Comparison of ENCODE assay signal across 14 cellular contexts in the genomic region with DNA sequence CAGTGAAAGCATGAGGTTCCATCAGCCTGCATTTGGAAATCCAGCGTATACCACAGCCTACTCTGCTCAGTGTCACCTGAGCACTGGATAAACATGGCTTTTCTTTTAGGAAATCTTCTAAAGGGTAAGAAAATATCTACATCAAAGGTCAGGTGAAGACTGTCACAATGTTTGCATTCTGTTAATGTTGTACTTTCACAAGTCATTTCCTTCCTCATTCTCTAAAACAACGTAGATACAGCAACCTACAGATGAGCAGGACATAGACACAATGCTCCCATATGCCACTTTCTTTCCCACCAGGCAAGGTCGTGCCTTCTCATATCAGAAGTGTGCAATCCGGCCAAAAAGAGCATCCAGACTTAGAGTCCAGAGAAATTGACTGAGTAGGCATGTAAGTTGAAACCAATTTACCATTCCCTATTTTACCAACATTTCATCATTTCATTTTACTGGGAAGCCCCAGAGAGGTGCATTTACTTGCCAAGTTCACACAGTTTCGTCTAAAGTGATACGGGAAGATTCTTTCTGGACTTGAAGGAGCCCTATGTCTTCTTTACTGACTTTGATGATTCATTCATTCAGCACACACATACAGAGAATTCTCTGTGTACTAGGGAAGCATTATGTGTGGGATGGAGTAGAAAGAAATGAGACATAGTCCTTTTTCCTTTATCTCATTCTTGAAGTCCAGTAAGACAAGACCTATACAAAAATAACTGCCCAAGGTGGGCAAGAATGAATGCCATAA. TPM values are rescaled to one million over a fixed set of nuclear protein-coding genes. Genes with fewer than 3 reads are reported as not detected.
DNase-seq lines count a peak whose midpoint lies in the region; ATAC-seq, FAIRE-seq and TF ChIP-seq lines count a peak whose summit lies in the region.
"Had no signal": no experiment of that assay in that cellular context is flagged by ENCODE, and none has a peak within 500 bp of the region (broad histone marks: within the 10 kb centered on the region; RNA-seq: fewer than 3 reads in every experiment).

No MANE protein-coding gene starts in this region.

- H3K27ac ChIP-seq in sigmoid colon: peak overlapping the region in 3 of 4 donors; percentile 74 to 81 (median 74)
- H3K27ac ChIP-seq: brain microvascular endothelial cell, tibial artery had no signal

- TF ChIP-seq EP300 in sigmoid colon (IDR thresholded peaks at IDR 0.05): no peak

- H3K36me3 ChIP-seq in bronchial epithelial cell (ENCODE audit: control insufficient read depth, insufficient read depth, low read length): no peaks in the 10 kb centered on the region
- no peaks in the 10 kb centered on the region for H3K36me3 ChIP-seq in sigmoid colon
- H3K36me3 ChIP-seq: brain microvascular endothelial cell, esophagus squamous epithelium, tibial artery had no signal

- intact Hi-C loops in sigmoid colon (cut with DNase I): no loop called here

- TF ChIP-seq CTCF in NB4 (IDR thresholded peaks at IDR 0.05; ENCODE audit: low read depth, low read length) (no peak), bronchial epithelial cell (IDR thresholded peaks at IDR 0.05; ENCODE audit: insufficient read depth, low read length, severe bottlenecking) (no peak), sigmoid colon (IDR thresholded peaks at IDR 0.05) (no peak)

- peaks cover 0 to 41% (median 36%) of the 10 kb centered on the region in 4 donors for H3K4me1 ChIP-seq in sigmoid colon
- H3K4me1 ChIP-seq: esophagus squamous epithelium had no signal

- DNase-seq in NB4 (ENCODE audit: low read depth): peak; percentile 18
- DNase-seq in bronchial epithelial cell (ENCODE audit: low read depth): peak; percentile 14
- no peak for DNase-seq in sigmoid colon
- DNase-seq in DMS 273 treated with DMSO at 0.1 percent for 48 hours (lab: John Stamatoyannopoulos, UW): no peak
- no peak for DNase-seq in DMS53 treated with DMSO at 0.1 percent for 48 hours (lab: John Stamatoyannopoulos, UW; ENCODE audit: unreplicated experiment)
- no peak for DNase-seq in activated CD4-positive, alpha-beta T cell treated with anti-CD3 and anti-CD28 coated beads for 4 hours
- DNase-seq: brain microvascular endothelial cell, EL, esophagus squamous epithelium, left cardiac atrium, tibial artery had no signal

- FAIRE-seq in bronchial epithelial cell (lab: Jason Lieb, UNC): no peak

- H3K27me3 ChIP-seq in bronchial epithelial cell (ENCODE audit: control insufficient read depth, insufficient read depth, low read length) (no peaks in the 10 kb centered on the region), sigmoid colon (no peaks in the 10 kb centered on the region)
- H3K27me3 ChIP-seq: brain microvascular endothelial cell, tibial artery had no signal

- H3K4me3 ChIP-seq in NB4 (ENCODE audit: low read depth, low read length) (no peak overlapping the region), bronchial epithelial cell (ENCODE audit: low read depth, low read length) (no peak overlapping the region), sigmoid colon (no peak overlapping the region)
- H3K4me3 ChIP-seq: esophagus squamous epithelium, tibial artery had no signal

- ATAC-seq in GM19395 (IDR thresholded peaks at IDR 0.05; ENCODE audit: unreplicated experiment) (peak; percentile 61), HG02798 (IDR thresholded peaks at IDR 0.05; ENCODE audit: poor library complexity, unreplicated experiment) (no peak)
- ATAC-seq: left cardiac atrium, SK-N-SH treated with all-trans-retinoic acid at 6 μM for 48 hours had no signal

- 30 to 60% methylated on average over 6 of the region's 6 CpGs for WGBS in sigmoid colon, 2 donors

- TF ChIP-seq POLR2A in NB4 (IDR thresholded peaks at IDR 0.05; ENCODE audit: extremely low read depth, insufficient read length) (no peak), sigmoid colon (IDR thresholded peaks at IDR 0.05) (no peak)

- H3K9me3 ChIP-seq in sigmoid colon: no peaks in the 10 kb centered on the region
- H3K9me3 ChIP-seq: esophagus squamous epithelium, tibial artery had no signal

RNA-seq across cellular contexts. Expression of gene LPP, which starts 30.6 kb away (rescaled TPM):
- total RNA-seq in bronchial epithelial cell (14.2 and 19.5 TPM in 2 replicates), sigmoid colon (1,000 to 10,000 TPM in 3 of 4 donors, 100 to 1,000 TPM in 1; 824 to 1,773 (median 1,187) TPM)
- polyA plus RNA-seq in sigmoid colon: 10 to 100 TPM in 1 of 3 donors, 1 to 10 TPM in 2; 5.3 to 36.0 (median 7.2) TPM

Comparison
In these comparisons a context has a peak if more than half of its experiments do, and no peak if none do; other contexts are left out.
1. DNase-seq: peak in NB4 (single experiment) and bronchial epithelial cell (single experiment); none in sigmoid colon (single experiment), DMS 273 treated with DMSO at 0.1 percent for 48 hours (single experiment), DMS53 treated with DMSO at 0.1 percent for 48 hours (single experiment) and activated CD4-positive, alpha-beta T cell treated with anti-CD3 and anti-CD28 coated beads for 4 hours (0 of 2).
2. RNA of gene LPP, which starts 30.6 kb away (total RNA-seq): 824 to 1,773 TPM in sigmoid colon; 14.2 to 19.5 TPM in bronchial epithelial cell; every median in the first group is over 10 times any median in the second.